20 cellular contexts compared by ENCODE assay signal in the genomic region with DNA sequence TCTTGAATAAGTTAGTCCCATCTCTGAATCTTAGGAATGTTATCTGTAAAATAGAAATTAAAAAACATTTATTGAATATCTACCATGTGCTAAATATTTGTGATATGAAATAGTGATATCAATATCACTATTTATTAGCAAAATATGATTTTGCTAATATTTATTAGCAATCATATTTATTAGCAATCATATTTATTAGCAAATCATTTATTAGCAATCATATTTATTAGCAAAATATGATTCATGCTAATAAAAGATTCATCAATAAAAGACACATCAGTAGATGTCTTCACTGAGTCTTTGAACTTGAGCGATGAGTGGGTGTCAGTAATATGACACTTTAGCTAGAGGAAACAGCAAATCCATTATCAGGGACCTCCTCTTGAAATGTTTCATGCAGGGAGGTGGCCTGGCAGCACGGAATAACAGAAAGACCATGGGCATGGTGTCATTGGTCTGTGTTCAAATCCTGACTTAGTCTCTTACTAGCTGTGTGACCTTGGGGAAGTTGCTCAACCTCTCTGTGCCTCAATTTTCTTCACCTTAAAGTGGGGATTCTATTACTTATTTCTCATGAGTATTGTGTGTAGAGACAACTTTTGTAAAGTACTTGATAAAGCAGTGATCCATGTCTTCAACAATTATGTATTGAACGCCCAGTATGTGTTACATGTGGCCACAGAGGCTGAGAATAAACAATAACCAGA.
DNase-seq lines count a peak whose midpoint lies in the region; ATAC-seq, FAIRE-seq and TF ChIP-seq lines count a peak whose summit lies in the region.
"Had no signal": no experiment of that assay in that cellular context is flagged by ENCODE, and none has a peak within 500 bp of the region (broad histone marks: within the 10 kb centered on the region; RNA-seq: fewer than 3 reads in every experiment).

No MANE protein-coding gene starts in this region.

- no peak overlapping the region for H3K18ac ChIP-seq in neuronal stem cell (ENCODE audit: low read length)

- no peak overlapping the region for H3K4me2 ChIP-seq in HepG2 (ENCODE audit: low read depth, low read length)
- H3K4me2 ChIP-seq in GM12878 (ENCODE audit: control insufficient read depth, insufficient read depth): no peak overlapping the region
- H3K4me2 ChIP-seq in neuronal stem cell (ENCODE audit: insufficient read depth, low read length, poor library complexity, severe bottlenecking): no peak overlapping the region
- H3K4me2 ChIP-seq: BLaER1 had no signal

- DNase-seq in HepG2 (ENCODE audit: low spot score) (no peak), right lobe of liver (no peak), NCI-H69 (lab: John Stamatoyannopoulos, UW) (peak; percentile 51), GM12878 (ENCODE audit: low read depth, low spot score) (no peak), frontal cortex (ENCODE audit: low spot score in 2 of 2) (no peak), middle frontal gyrus (ENCODE audit: extremely low spot score, low spot score) (no peak), neuronal stem cell (ENCODE audit: low spot score) (no peak), GM20000 (ENCODE audit: low spot score) (no peak)
- DNase-seq: 8988T; Caco-2; CD4-positive, CD25-positive, alpha-beta regulatory T cell; CD8-positive, alpha-beta T cell; DMS53; DND-41; GOT3; H7; HCEC 1CT had no signal

- H2BK12ac ChIP-seq in neuronal stem cell (ENCODE audit: low read length): no peak overlapping the region

- FAIRE-seq in HepG2 (lab: Jason Lieb, UNC): no peak
- no peak for FAIRE-seq in GM12878 (lab: Jason Lieb, UNC)
- FAIRE-seq in frontal cortex (lab: Jason Lieb, UNC): peak; percentile 15
- FAIRE-seq: G401.6 had no signal

- no peak overlapping the region for H3K23ac ChIP-seq in neuronal stem cell (ENCODE audit: low read depth, low read length, poor library complexity)

- SMC1A ChIA-PET in GM12878 (lab: Charles Lee; ENCODE audit: uncharacterized antibody, unreplicated experiment): interaction anchor here (0.7 to 3.6 kb wide), 8 partner anchors 12 to 300 kb away, joined by 3 to 19 read pairs (median 3); no protein-coding TSS in a partner anchor

- H3K4me3 ChIP-seq in HepG2 (replicated peaks in 1 of 3; ENCODE audit: insufficient read depth in 1 of 3, low read depth in 2 of 3, low read length in 3 of 3): no peak overlapping the region
- no peak overlapping the region for H3K4me3 ChIP-seq in right lobe of liver
- no peak overlapping the region for H3K4me3 ChIP-seq in GM12878
- no peak overlapping the region for H3K4me3 ChIP-seq in neuronal stem cell (ENCODE audit: low read length in 2 of 2)
- H3K4me3 ChIP-seq: BLaER1 had no signal

- no peak for TF ChIP-seq EP300 in HepG2 (IDR thresholded peaks at IDR 0.05; ENCODE audit: low read depth in 2 of 2, low read length in 2 of 2)
- TF ChIP-seq EP300 in HepG2 (CRISPR knock-in tag; IDR thresholded peaks at IDR 0.05; ENCODE audit: borderline replicate concordance): no peak
- TF ChIP-seq EP300 in GM12878 (IDR thresholded peaks at IDR 0.05; ENCODE audit: borderline replicate concordance in 1 of 2, control insufficient read depth in 1 of 2, low read depth in 2 of 2, low read length in 2 of 2): no peak

- H2BK15ac ChIP-seq in neuronal stem cell (ENCODE audit: low read length): no peak overlapping the region

- no peaks in the 10 kb centered on the region for H3K4me1 ChIP-seq in HepG2 (ENCODE audit: insufficient read depth, low read length)
- H3K4me1 ChIP-seq in right lobe of liver: no peaks in the 10 kb centered on the region
- peaks cover 14% of the 10 kb centered on the region for H3K4me1 ChIP-seq in GM12878 (ENCODE audit: control insufficient read depth, insufficient read depth, low read length)
- H3K4me1 ChIP-seq in neuronal stem cell (ENCODE audit: control insufficient read depth in 2 of 2, insufficient read depth in 1 of 2, low read depth in 1 of 2, low read length in 2 of 2): peaks cover 11 to 15% of the 10 kb centered on the region in 2 donors
- H3K4me1 ChIP-seq: BLaER1, Caco-2 had no signal

- no peak overlapping the region for H2AK5ac ChIP-seq in neuronal stem cell (ENCODE audit: low read depth, low read length)

- no peak overlapping the region for H4K8ac ChIP-seq in neuronal stem cell (ENCODE audit: low read depth, low read length)

- TF ChIP-seq CTCF in HepG2 (CRISPR knock-in tag; IDR thresholded peaks at IDR 0.05) (no peak), right lobe of liver (IDR thresholded peaks at IDR 0.05) (no peak), GM12878 (IDR thresholded peaks at IDR 0.05 in 2 of 3, conservative IDR thresholded peaks at IDR 0.05 in 1 of 3; ENCODE audit: control insufficient read depth in 2 of 3, extremely low read depth in 1 of 3, insufficient read depth in 1 of 3, low read depth in 3 of 3, low read length in 3 of 3) (no peak), GM20000 (IDR thresholded peaks at IDR 0.05; ENCODE audit: extremely low read depth, missing control alignments) (no peak)

- H3K27ac ChIP-seq in HepG2 (ENCODE audit: extremely low read length, insufficient read depth, low read length) (no peak overlapping the region), right lobe of liver (no peak overlapping the region), GM12878 (ENCODE audit: control insufficient read depth, insufficient read depth) (no peak overlapping the region), neuronal stem cell (replicated peaks; ENCODE audit: low read length) (no peak overlapping the region)
- H3K27ac ChIP-seq: BLaER1, C4-2B had no signal

- no peaks in the 10 kb centered on the region for H3K36me3 ChIP-seq in HepG2 (replicated peaks in 1 of 2; ENCODE audit: control insufficient read depth in 1 of 2, insufficient read depth in 2 of 2, low read length in 2 of 2)
- no peaks in the 10 kb centered on the region for H3K36me3 ChIP-seq in right lobe of liver
- no peaks in the 10 kb centered on the region for H3K36me3 ChIP-seq in GM12878 (ENCODE audit: control insufficient read depth in 2 of 2, insufficient read depth in 2 of 2, low read length in 1 of 2)
- no peaks in the 10 kb centered on the region for H3K36me3 ChIP-seq in neuronal stem cell (replicated peaks in 1 of 2; ENCODE audit: control insufficient read depth in 2 of 2, insufficient read depth in 2 of 2, low read length in 2 of 2)
- H3K36me3 ChIP-seq: BLaER1 had no signal

- no peak overlapping the region for H2BK5ac ChIP-seq in neuronal stem cell (ENCODE audit: low read length)

- no peak overlapping the region for H4K91ac ChIP-seq in neuronal stem cell (ENCODE audit: low read depth, low read length, poor library complexity)

- no peak overlapping the region for H2AFZ ChIP-seq in HepG2 (ENCODE audit: low read length)
- no peak overlapping the region for H2AFZ ChIP-seq in GM12878 (ENCODE audit: control insufficient read depth, low read depth, low read length)
- H2AFZ ChIP-seq in neuronal stem cell (ENCODE audit: low read length): no peak overlapping the region

- no peak overlapping the region for H3K4ac ChIP-seq in neuronal stem cell (ENCODE audit: low read length)

- H4K20me1 ChIP-seq in HepG2 (ENCODE audit: insufficient read depth, low read length): no peaks in the 10 kb centered on the region
- H4K20me1 ChIP-seq in GM12878 (ENCODE audit: control insufficient read depth, insufficient read depth): no peaks in the 10 kb centered on the region
- H4K20me1 ChIP-seq: BLaER1 had no signal

- POLR2A ChIA-PET in HepG2 (lab: Yijun Ruan, JAX) (no interaction called here), GM12878 (lab: Charles Lee) (interaction anchor here (1.5 kb wide), 1 partner anchor 23 kb away, joined by 5 read pairs; no protein-coding TSS in a partner anchor)

- CTCF ChIA-PET in HepG2 (lab: Yijun Ruan, JAX; ENCODE audit: low intra/inter-chr PET ratio, low total read pairs): no interaction called here
- CTCF ChIA-PET in GM12878 (lab: Yijun Ruan, JAX): interaction anchor here (0.8 to 1.6 kb wide), 3 partner anchors 23 to 33 kb away, joined by 3 to 6 read pairs (median 4); no protein-coding TSS in a partner anchor

- H3K79me2 ChIP-seq in HepG2 (ENCODE audit: insufficient read depth, low read length) (no peaks in the 10 kb centered on the region), GM12878 (ENCODE audit: control insufficient read depth, insufficient read depth, low read length) (no peaks in the 10 kb centered on the region)

- TF ChIP-seq POLR2A in HepG2 (IDR thresholded peaks at IDR 0.05; ENCODE audit: insufficient read depth in 1 of 2, low read depth in 2 of 2, low read length in 2 of 2) (no peak), right lobe of liver (IDR thresholded peaks at IDR 0.05) (no peak), GM12878 (IDR thresholded peaks at IDR 0.05; ENCODE audit: low read depth, low read length) (no peak)

- no peaks in the 10 kb centered on the region for H3K9me3 ChIP-seq in HepG2 (ENCODE audit: low read length)
- no peaks in the 10 kb centered on the region for H3K9me3 ChIP-seq in right lobe of liver
- no peaks in the 10 kb centered on the region for H3K9me3 ChIP-seq in GM12878 (replicated peaks; ENCODE audit: control insufficient read depth, insufficient read depth, low read length)
- H3K9me3 ChIP-seq in neuronal stem cell (replicated peaks in 1 of 2; ENCODE audit: control insufficient read depth in 2 of 2, insufficient read depth in 1 of 2, low read depth in 1 of 2, low read length in 2 of 2): no peaks in the 10 kb centered on the region
- H3K9me3 ChIP-seq: BLaER1, Caco-2 had no signal

- no peaks in the 10 kb centered on the region for H3K79me1 ChIP-seq in neuronal stem cell (ENCODE audit: low read depth, low read length)

- ATAC-seq in HepG2: no peak
- ATAC-seq in right lobe of liver: no peak
- no peak for ATAC-seq in GM12878
- ATAC-seq: CD8-positive, alpha-beta T cell had no signal

- RAD21 ChIA-PET in GM12878 (lab: Charles Lee; ENCODE audit: unreplicated experiment): interaction anchor here (0.8 to 1.0 kb wide), 2 partner anchors 15 to 24 kb away, joined by 3 read pairs; no protein-coding TSS in a partner anchor

- no peaks in the 10 kb centered on the region for H3K27me3 ChIP-seq in HepG2 (ENCODE audit: control insufficient read depth in 1 of 2, insufficient read depth in 2 of 2, low read length in 2 of 2)
- no peaks in the 10 kb centered on the region for H3K27me3 ChIP-seq in right lobe of liver
- no peaks in the 10 kb centered on the region for H3K27me3 ChIP-seq in GM12878 (replicated peaks in 1 of 2; ENCODE audit: control insufficient read depth in 2 of 2, insufficient read depth in 2 of 2, low read length in 1 of 2)
- H3K27me3 ChIP-seq in neuronal stem cell (ENCODE audit: control insufficient read depth in 3 of 3, insufficient read depth in 3 of 3, low read depth in 1 of 3, low read length in 3 of 3): no peaks in the 10 kb centered on the region
- H3K27me3 ChIP-seq: BLaER1 had no signal

- in situ Hi-C loops in HepG2 (cut with HindIII; ENCODE audit: extremely low pct_ligation_motif_present, low pct_unique_long_range_greater_than_20kb) (loop anchor here (25.0 kb wide), 2 partner anchors 109 to 541 kb away; no protein-coding TSS in a partner anchor), GM12878 (cut with MboI) (loop anchor here (25.0 kb wide), 2 partner anchors 1259 to 1734 kb away; no protein-coding TSS in a partner anchor)

- TF ChIP-seq RAD21 in HepG2 (CRISPR knock-in tag; IDR thresholded peaks at IDR 0.05) (no peak), GM12878 (IDR thresholded peaks at IDR 0.05; ENCODE audit: insufficient read depth, low read depth, low read length) (no peak)

- H2BK120ac ChIP-seq in neuronal stem cell (ENCODE audit: low read depth, low read length): no peak overlapping the region

- no peak overlapping the region for H3K14ac ChIP-seq in neuronal stem cell (ENCODE audit: low read length)

- BruUV-seq in HepG2 (replicated peaks; lab: Mats Ljungman, UMichigan) (no TSS peak), GM12878 (replicated peaks; lab: Mats Ljungman, UMichigan) (no TSS peak)

- intact Hi-C loops in HepG2 (cut with micrococcal nuclease; ENCODE audit: unreplicated experiment) (no loop called here), right lobe of liver (cut with DNase I) (no loop called here), GM12878 (cut with micrococcal nuclease; ENCODE audit: unreplicated experiment) (loop anchor here (10.0 kb wide), 1 partner anchor 741 kb away; no protein-coding TSS in a partner anchor)

- H3K9ac ChIP-seq in HepG2 (ENCODE audit: insufficient read depth, low read depth, low read length): no peak overlapping the region
- H3K9ac ChIP-seq in GM12878 (ENCODE audit: control insufficient read depth, insufficient read depth, low read length): no peak overlapping the region
- no peak overlapping the region for H3K9ac ChIP-seq in neuronal stem cell (ENCODE audit: low read depth, low read length, poor library complexity)
- H3K9ac ChIP-seq: BLaER1 had no signal

- 30% methylated on average over 3 of the region's 3 CpGs for WGBS in HepG2 (ENCODE audit: low lambda C conversion rate)
- 66% methylated on average over 3 of the region's 3 CpGs for WGBS in right lobe of liver (ENCODE audit: insufficient coverage, low coverage, low lambda C conversion rate, missing lambda C conversion rate)
- WGBS in GM12878 (ENCODE audit: insufficient coverage, insufficient replicate concordance, low lambda C conversion rate, missing lambda C conversion rate): 52% methylated on average over 3 of the region's 3 CpGs
- WGBS in neuronal stem cell (ENCODE audit: extremely low coverage in 2 of 2, insufficient read length in 2 of 2, insufficient replicate concordance in 1 of 2), 2 donors: no CpG with 5 or more reads among the region's 3 CpGs
